In the genomic region with DNA sequence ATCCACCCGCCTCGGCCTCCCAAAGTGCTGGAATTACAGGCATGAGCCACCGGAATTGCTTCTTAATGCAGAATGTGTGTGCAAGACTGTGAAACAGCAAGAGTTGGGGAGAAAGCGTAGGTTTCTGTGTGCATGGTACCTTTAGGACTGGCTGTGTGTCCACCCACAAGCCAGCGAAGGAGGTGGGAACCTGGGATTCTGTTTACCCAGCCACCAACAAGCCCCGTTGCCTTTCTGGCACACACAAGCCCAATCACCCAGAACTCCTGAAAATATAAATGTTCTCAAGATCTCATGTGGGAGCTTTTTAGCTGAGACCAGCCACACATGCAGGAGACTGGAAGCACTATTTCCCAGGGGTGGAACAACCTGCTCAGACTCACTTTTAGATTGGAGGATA, we compare ENCODE assay signal across 22 cellular contexts.
"Had no signal": no experiment of that assay in that cellular context is flagged by ENCODE, and none has a peak within 500 bp of the region (broad histone marks: within the 10 kb centered on the region; RNA-seq: fewer than 3 reads in every experiment).

No MANE protein-coding gene starts in this region.

- H3K4me1 ChIP-seq: parathyroid adenoma, psoas muscle, right lobe of liver, vagina had no signal

- H3K36me3 ChIP-seq: left ventricle myocardium inferior, right atrium auricular region, right lobe of liver, transverse colon, upper lobe of left lung, vagina had no signal

- DNase-seq: islet precursor cell; left ventricle myocardium inferior; naive thymus-derived CD8-positive, alpha-beta T cell; nucleus accumbens; psoas muscle; right lobe of liver; stimulated activated CD4-positive, alpha-beta T cell treated with anti-CD3 and anti-CD28 coated beads, Interleukin-1b, Interleukin-23, amount 100 ng/mL, for 48 hours; stimulated activated CD4-positive, alpha-beta T cell treated with anti-CD3 and anti-CD28 coated beads, Interleukin-2, amount 100 ng/mL, for 48 hours; stimulated activated CD4-positive, alpha-beta T cell treated with anti-CD3 and anti-CD28 coated beads, Interleukin-4, amount 100 ng/mL, for 4 hours; stimulated activated CD8-positive, alpha-beta memory T cell treated with anti-CD3 and anti-CD28 coated beads, Interleukin-4, amount 100 ng/mL, for 48 hours; stimulated activated naive CD4-positive, alpha-beta T cell treated with Interleukin-2 at 50 U/mL for 16 hours; stimulated activated naive CD8-positive, alpha-beta T cell treated with anti-CD3 and anti-CD28 coated beads, Interleukin-15, amount 100 ng/mL, for 72 hours; substantia nigra; transverse colon; upper lobe of left lung had no signal

- H3K79me2 ChIP-seq: hepatocyte, parathyroid adenoma had no signal

- H3K9me3 ChIP-seq: right lobe of liver, upper lobe of left lung, vagina had no signal

- H3K9ac ChIP-seq: parathyroid adenoma had no signal

- ATAC-seq: naive thymus-derived CD8-positive, alpha-beta T cell; psoas muscle; right lobe of liver; stimulated activated memory B cell treated with anti-CD40 and anti-IgM and Interleukin-4, amounts not matched to agents 10 μg/mL and 1 μg/mL and 100 μg/mL, for 72 hours; stimulated activated naive CD8-positive, alpha-beta T cell treated with anti-CD3 and anti-CD28 coated beads, Interleukin-15, amount 100 ng/mL, for 72 hours had no signal

- H3K27ac ChIP-seq: hepatocyte, left ventricle myocardium inferior, parathyroid adenoma, psoas muscle, right atrium auricular region, right lobe of liver, transverse colon, upper lobe of left lung, vagina had no signal

- H3K27me3 ChIP-seq: hepatocyte, right atrium auricular region, right lobe of liver, transverse colon, upper lobe of left lung, vagina had no signal

- H3K4me2 ChIP-seq: hepatocyte, smooth muscle cell had no signal

- H3K4me3 ChIP-seq: hepatocyte, left ventricle myocardium inferior, lung, psoas muscle, right atrium auricular region, right lobe of liver, smooth muscle cell, transverse colon, upper lobe of left lung, vagina had no signal

- H2AFZ ChIP-seq: hepatocyte, parathyroid adenoma had no signal
